Comparison of ENCODE assay signal across 8 cellular contexts in genomic region chr13:31199849-31200635, GRCh38. TPM values are rescaled to one million over a fixed set of nuclear protein-coding genes. Genes with fewer than 3 reads are reported as not detected.
A peak's percentile ranks its signal among the peaks of the same experiment; 100 is the strongest.
DNase-seq lines count a peak whose midpoint lies in the region; ATAC-seq and TF ChIP-seq lines count a peak whose summit lies in the region.

Gene B3GLCT, plus strand, starts transcription at chr13:31199975. Its CDS starts 110 bp downstream, at chr13:31200085.

- peaks cover 8% of the 10 kb centered on the region for H3K4me1 ChIP-seq in Karpas-422 (ENCODE audit: low read length)
- H3K4me1 ChIP-seq in suprapubic skin, result peaks cover 36% of the 10 kb centered on the region

- peak; percentile 87 to 97 for TF ChIP-seq CTCF in suprapubic skin (IDR thresholded peaks at IDR 0.05)

- peak within 1 kb of the TSS; percentile 73 for H3K4me2 ChIP-seq in Karpas-422 (ENCODE audit: low read depth, low read length, poor library complexity, severe bottlenecking)

- DNase-seq in ELF-1 (ENCODE audit: low read depth, low spot score) (peak; percentile 91), Karpas-422 (peak; percentile 89), SK-N-DZ (ENCODE audit: low spot score) (peak; percentile 80), globus pallidus (ENCODE audit: low spot score) (peak; percentile 78), occipital lobe (lab: John Stamatoyannopoulos, UW) (peak; percentile 58), suprapubic skin (ENCODE audit: low spot score in 2 of 2) (peak in 1 of 2 donors; percentile 77)
- DNase-seq in activated naive CD4-positive, alpha-beta T cell treated with anti-CD3 and anti-CD28 coated beads, Interleukin-2, amount 50 U/mL, for 16 hours, result peak; percentile 80

- H3K79me2 ChIP-seq in Karpas-422 (ENCODE audit: low read length), result no peaks in the 10 kb centered on the region

- H2AFZ ChIP-seq in Karpas-422 (ENCODE audit: low read length), result peak within 1 kb of the TSS; percentile 93; the same call in 1 of the 2 replicates

- H3K4me3 ChIP-seq in Karpas-422 (ENCODE audit: low read length) (peak within 1 kb of the TSS; percentile 67), suprapubic skin (peak within 1 kb of the TSS; percentile 73)

- ATAC-seq in GM21825 (IDR thresholded peaks at IDR 0.05; ENCODE audit: unreplicated experiment), result peak; percentile 87

- WGBS in suprapubic skin, result 0% methylated on average over 29 of the region's 125 CpGs

- H3K27me3 ChIP-seq in Karpas-422 (ENCODE audit: low read length), result no peaks in the 10 kb centered on the region; the same call in 1 of the 2 replicates
- H3K27me3 ChIP-seq in suprapubic skin, result no peaks in the 10 kb centered on the region

- H3K9me2 ChIP-seq in Karpas-422 (replicated peaks; ENCODE audit: insufficient read depth, low read length), result no peaks in the 10 kb centered on the region

- no peak within 1 kb of the TSS for H3K27ac ChIP-seq in Karpas-422 (ENCODE audit: low read length)
- peak within 1 kb of the TSS; percentile 97 for H3K27ac ChIP-seq in suprapubic skin

- peak within 1 kb of the TSS; percentile 79 for H3K9ac ChIP-seq in Karpas-422 (ENCODE audit: low read length)

- no peak for TF ChIP-seq EP300 in suprapubic skin (IDR thresholded peaks at IDR 0.05)

- H4K20me1 ChIP-seq in Karpas-422 (ENCODE audit: insufficient read depth, low read depth, low read length), result no peaks in the 10 kb centered on the region

- H3K9me3 ChIP-seq in Karpas-422 (ENCODE audit: low read length) (no peaks in the 10 kb centered on the region), suprapubic skin (no peaks in the 10 kb centered on the region)

- H3K36me3 ChIP-seq in Karpas-422 (ENCODE audit: insufficient read depth, low read length) (no peaks in the 10 kb centered on the region), suprapubic skin (no peaks in the 10 kb centered on the region)

- peak in 1 of 2 donors; percentile 31 for TF ChIP-seq POLR2A in suprapubic skin (IDR thresholded peaks at IDR 0.05)

RNA-seq across cellular contexts. Expression of gene B3GLCT, which starts in this region (rescaled TPM):
- 0.32 and 1.1 TPM in 2 replicates for total RNA-seq in Karpas-422 (2014; rRNA removed; shearing (Covaris generic); ENCODE audit: low replicate concordance)
- 13.8 and 15.3 TPM in 2 replicates for polyA plus RNA-seq in SK-N-DZ (2014; cell fraction: cytosol; rRNA removed)
- polyA plus RNA-seq in SK-N-DZ (2014; cell fraction: nucleus; rRNA removed), result 9.0 and 11.3 TPM in 2 replicates
- total RNA-seq in occipital lobe (12.0 TPM), suprapubic skin (1 to 10 TPM; 3.0 to 6.5 (median 6.0) TPM)
